Comparison of ENCODE assay signal across 26 cellular contexts in genomic region chr1:38050397-38051141, GRCh38. TPM values are rescaled to one million over a fixed set of nuclear protein-coding genes. Genes with fewer than 3 reads are reported as not detected.
DNase-seq lines count a peak whose midpoint lies in the region; TF ChIP-seq lines count a peak whose summit lies in the region.
"Had no signal": no experiment of that assay in that cellular context is flagged by ENCODE, and none has a peak within 500 bp of the region (broad histone marks: within the 10 kb centered on the region; RNA-seq: fewer than 3 reads in every experiment).

No MANE protein-coding gene starts in this region.

- no peaks in the 10 kb centered on the region for H3F3A ChIP-seq in smooth muscle cell (ENCODE audit: low read depth)

- TF ChIP-seq CTCF in kidney epithelial cell (IDR thresholded peaks at IDR 0.05; ENCODE audit: insufficient read depth, low read length, poor library complexity, severe bottlenecking) = peak; percentile 22
- no peak for TF ChIP-seq CTCF in smooth muscle cell (IDR thresholded peaks at IDR 0.05; ENCODE audit: borderline replicate concordance, insufficient read depth, poor library complexity, severe bottlenecking)

- H3K27ac ChIP-seq in SK-N-MC (peak overlapping the region; percentile 75), smooth muscle cell (ENCODE audit: low read depth) (no peak overlapping the region)
- H3K27ac ChIP-seq: cardiac muscle cell, coronary artery, foreskin keratinocyte, tibial artery had no signal

- WGBS in smooth muscle cell (ENCODE audit: low lambda C conversion rate) = 40% methylated on average over 13 of the region's 13 CpGs

- DNase-seq in NCI-H524 (lab: John Stamatoyannopoulos, UW) = peak; percentile 16 to 54
- DNase-seq in NCI-H524 treated with DMSO at 0.1 percent for 48 hours (lab: John Stamatoyannopoulos, UW) = no peak
- no peak for DNase-seq in SK-N-MC (ENCODE audit: low read depth, low spot score)
- DNase-seq in kidney epithelial cell (ENCODE audit: low read depth) = no peak
- peak; percentile 20 for DNase-seq in smooth muscle cell (lab: John Stamatoyannopoulos, UW; ENCODE audit: unreplicated experiment)
- no peak for DNase-seq in NCI-H128 (lab: John Stamatoyannopoulos, UW; ENCODE audit: unreplicated experiment)
- no peak for DNase-seq in activated T-cell treated with anti-CD3 and anti-CD28 coated beads, Interleukin-2, amount 50 U/mL, for 48 hours
- no peak for DNase-seq in NOMO-1 treated with DMSO at 0.1 percent for 48 hours (lab: John Stamatoyannopoulos, UW; ENCODE audit: unreplicated experiment)
- DNase-seq: 8988T; activated CD4-positive, CD25-positive, alpha-beta regulatory T cell treated with anti-CD3 and anti-CD28 coated beads, Interleukin-2, amount 50 U/mL, for 72 hours; activated CD8-positive, alpha-beta T cell treated with anti-CD3 and anti-CD28 coated beads for 36 hours; aorta; CD4-positive, CD25-positive, alpha-beta regulatory T cell; EL; foreskin keratinocyte; H9; left cardiac atrium; mammary epithelial cell; NCI-H1417 treated with DMSO at 0.1 percent for 48 hours; NCI-H2081 treated with DMSO at 0.1 percent for 48 hours; RPMI8226; T-helper 1 cell; tibial artery had no signal

- H3K4me2 ChIP-seq in smooth muscle cell = no peak overlapping the region

- H3K79me2 ChIP-seq in smooth muscle cell (ENCODE audit: low read depth) = no peaks in the 10 kb centered on the region

- H4K20me1 ChIP-seq in smooth muscle cell (ENCODE audit: low read depth) = no peaks in the 10 kb centered on the region

- peak overlapping the region; percentile 50 for H3K9ac ChIP-seq in SK-N-MC (ENCODE audit: insufficient read length)
- no peak overlapping the region for H3K9ac ChIP-seq in smooth muscle cell (ENCODE audit: low read depth)

- H3K36me3 ChIP-seq in SK-N-MC (ENCODE audit: insufficient read depth, low read length) (no peaks in the 10 kb centered on the region), kidney epithelial cell (ENCODE audit: control insufficient read depth, insufficient read depth, low read length) (no peaks in the 10 kb centered on the region), smooth muscle cell (ENCODE audit: low read depth) (no peaks in the 10 kb centered on the region)
- H3K36me3 ChIP-seq: cardiac muscle cell, tibial artery had no signal

- H2AFZ ChIP-seq in smooth muscle cell (ENCODE audit: low read depth) = no peak overlapping the region

- H3K4me1 ChIP-seq in smooth muscle cell (ENCODE audit: low read depth) = peaks cover 22% of the 10 kb centered on the region
- H3K4me1 ChIP-seq: foreskin keratinocyte had no signal

- H3K9me3 ChIP-seq in SK-N-MC (ENCODE audit: low read depth, low read length) = no peaks in the 10 kb centered on the region
- no peaks in the 10 kb centered on the region for H3K9me3 ChIP-seq in smooth muscle cell (replicated peaks; ENCODE audit: low read depth)
- H3K9me3 ChIP-seq: tibial artery had no signal

- H3K27me3 ChIP-seq in kidney epithelial cell (ENCODE audit: control insufficient read depth, insufficient read depth, low read length) (peaks cover 44% of the 10 kb centered on the region), smooth muscle cell (ENCODE audit: low read depth) (peaks cover 37% of the 10 kb centered on the region)

- H3K4me3 ChIP-seq in SK-N-MC = peak overlapping the region; percentile 48
- no peak overlapping the region for H3K4me3 ChIP-seq in kidney epithelial cell (ENCODE audit: low read depth, low read length)
- no peak overlapping the region for H3K4me3 ChIP-seq in smooth muscle cell
- H3K4me3 ChIP-seq: cardiac muscle cell, coronary artery, tibial artery had no signal

RNA-seq across cellular contexts. Expression of gene POU3F1, which starts 4.0 kb away (rescaled TPM):
- total RNA-seq in kidney epithelial cell = 0.08 TPM in 1 of 2 replicates, not detected in the other
- total RNA-seq in smooth muscle cell = not detected in 2 replicates
- 0.55 and 1.4 TPM in 2 replicates for polyA plus RNA-seq in smooth muscle cell
- total RNA-seq: NCI-H460 had no signal
- polyA plus RNA-seq: aorta had no signal

RNA-seq across cellular contexts. Expression of gene UTP11, which starts 38.0 kb away (rescaled TPM):
- total RNA-seq in kidney epithelial cell = 42.8 and 62.3 TPM in 2 replicates
- total RNA-seq in smooth muscle cell = 72.4 and 73.5 TPM in 2 replicates
- 43.7 and 44.4 TPM in 2 replicates for polyA plus RNA-seq in smooth muscle cell

RNA-seq across cellular contexts. Expression of gene FHL3, which starts 45.3 kb away (rescaled TPM):
- total RNA-seq in kidney epithelial cell (40.8 and 48.0 TPM in 2 replicates), smooth muscle cell (29.5 and 32.0 TPM in 2 replicates)
- 67.1 and 70.2 TPM in 2 replicates for polyA plus RNA-seq in smooth muscle cell

Comparison
In these comparisons a context has a peak if more than half of its experiments do, and no peak if none do; other contexts are left out.
1. DNase-seq: peak in NCI-H524 (2 of 2) and smooth muscle cell (single experiment); none in NCI-H524 treated with DMSO at 0.1 percent for 48 hours (single experiment), SK-N-MC (single experiment), kidney epithelial cell (single experiment), NCI-H128 (single experiment), activated T-cell treated with anti-CD3 and anti-CD28 coated beads, Interleukin-2, amount 50 U/mL, for 48 hours (0 of 2) and NOMO-1 treated with DMSO at 0.1 percent for 48 hours (single experiment).